In the genomic region with DNA sequence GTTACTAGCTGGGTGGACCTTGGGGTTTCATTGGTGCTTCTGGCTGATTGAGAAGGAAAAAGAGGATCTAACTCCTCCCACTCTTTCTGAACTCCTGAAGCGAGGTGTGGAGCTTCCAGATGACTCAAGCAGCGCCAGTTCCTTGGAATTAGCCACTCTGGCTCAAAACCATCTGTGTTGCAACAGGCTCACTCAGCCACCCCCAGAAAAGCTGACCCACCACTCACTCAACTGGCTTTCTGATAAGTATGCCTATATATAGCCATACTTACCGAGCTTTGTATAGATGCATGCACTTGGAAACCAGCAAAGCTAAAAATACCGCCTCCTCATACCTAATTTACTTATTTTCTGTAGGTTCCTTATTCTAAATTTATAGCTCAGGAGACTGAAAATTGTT, we compare ENCODE assay signal across 1 cellular context.
A peak's percentile ranks its signal among the peaks of the same experiment; 100 is the strongest.
TF ChIP-seq lines count a peak whose summit lies in the region.

No MANE protein-coding gene starts in this region.

TF ChIP-seq in K562, 482 proteins besides CTCF, POLR2A, EP300 and RAD21 (continued from another document and continues in another):
- TF ChIP-seq, protein P1, sequence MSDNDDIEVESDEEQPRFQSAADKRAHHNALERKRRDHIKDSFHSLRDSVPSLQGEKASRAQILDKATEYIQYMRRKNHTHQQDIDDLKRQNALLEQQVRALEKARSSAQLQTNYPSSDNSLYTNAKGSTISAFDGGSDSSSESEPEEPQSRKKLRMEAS (CRISPR knock-in tag; IDR thresholded peaks at IDR 0.05) = no peak
- TF ChIP-seq OTX1 (CRISPR knock-in tag; IDR thresholded peaks at IDR 0.05) = no peak
- no peak for TF ChIP-seq SAFB (IDR thresholded peaks at IDR 0.05; ENCODE audit: borderline replicate concordance, low read depth, low read length)
- TF ChIP-seq ZNF224 (CRISPR knock-in tag; IDR thresholded peaks at IDR 0.05) = no peak
- TF ChIP-seq BRF1 (IDR thresholded peaks at IDR 0.05; ENCODE audit: borderline replicate concordance, extremely low read depth, insufficient read length) = no peak
- no peak for TF ChIP-seq HNRNPK (IDR thresholded peaks at IDR 0.05; ENCODE audit: low read depth, low read length, poor library complexity, severe bottlenecking)
- TF ChIP-seq ZNF133 (CRISPR knock-in tag; IDR thresholded peaks at IDR 0.05) = no peak
- TF ChIP-seq ZNF780A (CRISPR knock-in tag; IDR thresholded peaks at IDR 0.05) = no peak
- no peak for TF ChIP-seq ARID1B (IDR thresholded peaks at IDR 0.05)
- no peak for TF ChIP-seq FOXM1 (IDR thresholded peaks at IDR 0.05; ENCODE audit: low read depth)
- TF ChIP-seq FOXM1 (CRISPR knock-in tag; IDR thresholded peaks at IDR 0.05; ENCODE audit: low read depth) = no peak
- TF ChIP-seq, protein P2, sequence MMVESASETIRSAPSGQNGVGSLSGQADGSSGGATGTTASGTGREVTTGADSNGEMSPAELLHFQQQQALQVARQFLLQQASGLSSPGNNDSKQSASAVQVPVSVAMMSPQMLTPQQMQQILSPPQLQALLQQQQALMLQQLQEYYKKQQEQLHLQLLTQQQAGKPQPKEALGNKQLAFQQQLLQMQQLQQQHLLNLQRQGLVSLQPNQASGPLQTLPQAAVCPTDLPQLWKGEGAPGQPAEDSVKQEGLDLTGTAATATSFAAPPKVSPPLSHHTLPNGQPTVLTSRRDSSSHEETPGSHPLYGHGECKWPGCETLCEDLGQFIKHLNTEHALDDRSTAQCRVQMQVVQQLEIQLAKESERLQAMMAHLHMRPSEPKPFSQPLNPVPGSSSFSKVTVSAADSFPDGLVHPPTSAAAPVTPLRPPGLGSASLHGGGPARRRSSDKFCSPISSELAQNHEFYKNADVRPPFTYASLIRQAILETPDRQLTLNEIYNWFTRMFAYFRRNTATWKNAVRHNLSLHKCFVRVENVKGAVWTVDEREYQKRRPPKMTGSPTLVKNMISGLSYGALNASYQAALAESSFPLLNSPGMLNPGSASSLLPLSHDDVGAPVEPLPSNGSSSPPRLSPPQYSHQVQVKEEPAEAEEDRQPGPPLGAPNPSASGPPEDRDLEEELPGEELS (CRISPR knock-in tag; IDR thresholded peaks at IDR 0.05; ENCODE audit: borderline replicate concordance) = no peak
- TF ChIP-seq DDX20 (tag; IDR thresholded peaks at IDR 0.05; ENCODE audit: low read depth) = no peak
- TF ChIP-seq POLR2H (tag; IDR thresholded peaks at IDR 0.05; ENCODE audit: low read depth) = no peak
- 0 out of 2 replicates have a peak, but pooled peaks have one; percentile 61 for TF ChIP-seq MEF2A (IDR thresholded peaks at IDR 0.05; ENCODE audit: control insufficient read depth, low read depth, low read length)
- no peak for TF ChIP-seq TCFL5 (CRISPR knock-in tag; conservative IDR thresholded peaks at IDR 0.05)
- no peak for TF ChIP-seq FOXK1 (CRISPR knock-in tag; IDR thresholded peaks at IDR 0.05; ENCODE audit: borderline replicate concordance)
- no peak for TF ChIP-seq NR2F6 (CRISPR knock-in tag; IDR thresholded peaks at IDR 0.05)
- TF ChIP-seq CBX5 (IDR thresholded peaks at IDR 0.05; ENCODE audit: borderline replicate concordance, low read depth) = no peak
- no peak for TF ChIP-seq PYGO2 (tag; IDR thresholded peaks at IDR 0.05)
- peak; percentile 71 for TF ChIP-seq EGR1 (conservative IDR thresholded peaks at IDR 0.05)
- TF ChIP-seq SRF (CRISPR knock-in tag; IDR thresholded peaks at IDR 0.05) = peak; percentile 41 to 95; a peak in 3 of 4 replicates
- no peak for TF ChIP-seq CEBPG (CRISPR knock-in tag; IDR thresholded peaks at IDR 0.05)
- TF ChIP-seq CEBPG (tag; conservative IDR thresholded peaks at IDR 0.05 in 1 of 2, IDR thresholded peaks at IDR 0.05 in 1 of 2) = peak; percentile 19 to 87; a peak in 2 of 4 replicates
- TF ChIP-seq ZNF24 (IDR thresholded peaks at IDR 0.05) = no peak
- no peak for TF ChIP-seq KLF6 (CRISPR knock-in tag; IDR thresholded peaks at IDR 0.05; ENCODE audit: borderline replicate concordance)
- no peak for TF ChIP-seq ZNF12 (CRISPR knock-in tag; IDR thresholded peaks at IDR 0.05)
- TF ChIP-seq RBM14 (IDR thresholded peaks at IDR 0.05; ENCODE audit: borderline replicate concordance, insufficient read depth, low read depth, low read length) = no peak
- no peak for TF ChIP-seq NBN (IDR thresholded peaks at IDR 0.05; ENCODE audit: low read depth)
- no peak for TF ChIP-seq ZNF551 (CRISPR knock-in tag; IDR thresholded peaks at IDR 0.05)
- TF ChIP-seq XRCC3 (IDR thresholded peaks at IDR 0.05) = no peak
- no peak for TF ChIP-seq TARDBP (IDR thresholded peaks at IDR 0.05)
- no peak for TF ChIP-seq POLR2AphosphoS5 (IDR thresholded peaks at IDR 0.05; ENCODE audit: control insufficient read depth, insufficient read depth, low read depth, low read length)
- TF ChIP-seq RBM22 (IDR thresholded peaks at IDR 0.05; ENCODE audit: low read depth, low read length, poor library complexity, severe bottlenecking) = no peak
- no peak for TF ChIP-seq SMAD4 (CRISPR knock-in tag; conservative IDR thresholded peaks at IDR 0.05)
- TF ChIP-seq, protein P3, sequence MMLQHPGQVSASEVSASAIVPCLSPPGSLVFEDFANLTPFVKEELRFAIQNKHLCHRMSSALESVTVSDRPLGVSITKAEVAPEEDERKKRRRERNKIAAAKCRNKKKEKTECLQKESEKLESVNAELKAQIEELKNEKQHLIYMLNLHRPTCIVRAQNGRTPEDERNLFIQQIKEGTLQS (IDR thresholded peaks at IDR 0.05) = peak; percentile 60; the same call in 1 of the 2 replicates
- TF ChIP-seq, protein P3 (CRISPR knock-in tag; conservative IDR thresholded peaks at IDR 0.05) = no peak
- TF ChIP-seq HINFP (tag; conservative IDR thresholded peaks at IDR 0.05; ENCODE audit: low read depth) = no peak
- no peak for TF ChIP-seq ZNF586 (CRISPR knock-in tag; conservative IDR thresholded peaks at IDR 0.05)
- no peak for TF ChIP-seq ELK3 (CRISPR knock-in tag; IDR thresholded peaks at IDR 0.05)
- TF ChIP-seq ZNF184 (CRISPR knock-in tag; IDR thresholded peaks at IDR 0.05) = no peak
- TF ChIP-seq JUND (IDR thresholded peaks at IDR 0.05; ENCODE audit: borderline replicate concordance, low read depth, low read length) = peak; percentile 53; the same call in 1 of the 2 replicates
- TF ChIP-seq JUND (tag; IDR thresholded peaks at IDR 0.05; ENCODE audit: borderline replicate concordance, low read depth, low read length) = no peak
- TF ChIP-seq, protein P4, sequence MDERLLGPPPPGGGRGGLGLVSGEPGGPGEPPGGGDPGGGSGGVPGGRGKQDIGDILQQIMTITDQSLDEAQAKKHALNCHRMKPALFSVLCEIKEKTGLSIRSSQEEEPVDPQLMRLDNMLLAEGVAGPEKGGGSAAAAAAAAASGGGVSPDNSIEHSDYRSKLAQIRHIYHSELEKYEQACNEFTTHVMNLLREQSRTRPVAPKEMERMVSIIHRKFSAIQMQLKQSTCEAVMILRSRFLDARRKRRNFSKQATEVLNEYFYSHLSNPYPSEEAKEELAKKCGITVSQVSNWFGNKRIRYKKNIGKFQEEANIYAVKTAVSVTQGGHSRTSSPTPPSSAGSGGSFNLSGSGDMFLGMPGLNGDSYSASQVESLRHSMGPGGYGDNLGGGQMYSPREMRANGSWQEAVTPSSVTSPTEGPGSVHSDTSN (CRISPR knock-in tag; IDR thresholded peaks at IDR 0.05; ENCODE audit: low read depth) = no peak
- TF ChIP-seq, protein P4 (tag; conservative IDR thresholded peaks at IDR 0.05; ENCODE audit: low read depth) = no peak
- TF ChIP-seq CBFB (CRISPR knock-in tag; IDR thresholded peaks at IDR 0.05) = no peak
- TF ChIP-seq, protein P5, sequence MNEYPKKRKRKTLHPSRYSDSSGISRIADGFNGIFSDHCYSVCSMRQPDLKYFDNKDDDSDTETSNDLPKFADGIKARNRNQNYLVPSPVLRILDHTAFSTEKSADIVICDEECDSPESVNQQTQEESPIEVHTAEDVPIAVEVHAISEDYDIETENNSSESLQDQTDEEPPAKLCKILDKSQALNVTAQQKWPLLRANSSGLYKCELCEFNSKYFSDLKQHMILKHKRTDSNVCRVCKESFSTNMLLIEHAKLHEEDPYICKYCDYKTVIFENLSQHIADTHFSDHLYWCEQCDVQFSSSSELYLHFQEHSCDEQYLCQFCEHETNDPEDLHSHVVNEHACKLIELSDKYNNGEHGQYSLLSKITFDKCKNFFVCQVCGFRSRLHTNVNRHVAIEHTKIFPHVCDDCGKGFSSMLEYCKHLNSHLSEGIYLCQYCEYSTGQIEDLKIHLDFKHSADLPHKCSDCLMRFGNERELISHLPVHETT (CRISPR knock-in tag; conservative IDR thresholded peaks at IDR 0.05 in 1 of 2, IDR thresholded peaks at IDR 0.05 in 1 of 2) = no peak
- TF ChIP-seq THRAP3 (IDR thresholded peaks at IDR 0.05; ENCODE audit: borderline replicate concordance) = no peak
- no peak for TF ChIP-seq CHD2 (IDR thresholded peaks at IDR 0.05; ENCODE audit: low read depth, low read length)
- TF ChIP-seq E2F1 (CRISPR knock-in tag; IDR thresholded peaks at IDR 0.05) = no peak
- 0 out of 2 replicates have a peak, but pooled peaks have one; percentile 3 for TF ChIP-seq MAFK (IDR thresholded peaks at IDR 0.05; ENCODE audit: low read length)
- no peak for TF ChIP-seq KDM2B (CRISPR knock-in tag; IDR thresholded peaks at IDR 0.05)
- TF ChIP-seq, protein P6, sequence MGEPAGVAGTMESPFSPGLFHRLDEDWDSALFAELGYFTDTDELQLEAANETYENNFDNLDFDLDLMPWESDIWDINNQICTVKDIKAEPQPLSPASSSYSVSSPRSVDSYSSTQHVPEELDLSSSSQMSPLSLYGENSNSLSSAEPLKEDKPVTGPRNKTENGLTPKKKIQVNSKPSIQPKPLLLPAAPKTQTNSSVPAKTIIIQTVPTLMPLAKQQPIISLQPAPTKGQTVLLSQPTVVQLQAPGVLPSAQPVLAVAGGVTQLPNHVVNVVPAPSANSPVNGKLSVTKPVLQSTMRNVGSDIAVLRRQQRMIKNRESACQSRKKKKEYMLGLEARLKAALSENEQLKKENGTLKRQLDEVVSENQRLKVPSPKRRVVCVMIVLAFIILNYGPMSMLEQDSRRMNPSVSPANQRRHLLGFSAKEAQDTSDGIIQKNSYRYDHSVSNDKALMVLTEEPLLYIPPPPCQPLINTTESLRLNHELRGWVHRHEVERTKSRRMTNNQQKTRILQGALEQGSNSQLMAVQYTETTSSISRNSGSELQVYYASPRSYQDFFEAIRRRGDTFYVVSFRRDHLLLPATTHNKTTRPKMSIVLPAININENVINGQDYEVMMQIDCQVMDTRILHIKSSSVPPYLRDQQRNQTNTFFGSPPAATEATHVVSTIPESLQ (CRISPR knock-in tag; IDR thresholded peaks at IDR 0.05) = no peak
- no peak for TF ChIP-seq SAFB2 (IDR thresholded peaks at IDR 0.05; ENCODE audit: borderline replicate concordance, low read depth, low read length, severe bottlenecking)
- peak; percentile 55 for TF ChIP-seq FOSL1 (tag; conservative IDR thresholded peaks at IDR 0.05)
- TF ChIP-seq ZNF395 (CRISPR knock-in tag; IDR thresholded peaks at IDR 0.05) = no peak
- no peak for TF ChIP-seq FOXJ2 (tag; IDR thresholded peaks at IDR 0.05)
- no peak for TF ChIP-seq ELF4 (CRISPR knock-in tag; IDR thresholded peaks at IDR 0.05)
- no peak for TF ChIP-seq NFIC (IDR thresholded peaks at IDR 0.05)
- TF ChIP-seq RNF2 (IDR thresholded peaks at IDR 0.05) = no peak
- no peak for TF ChIP-seq ZBTB1 (CRISPR knock-in tag; IDR thresholded peaks at IDR 0.05; ENCODE audit: borderline replicate concordance, low read depth)
- TF ChIP-seq ZNF134 (CRISPR knock-in tag; conservative IDR thresholded peaks at IDR 0.05) = no peak
